Comparison of ENCODE assay signal across 1 cellular context in genomic region chr9:27572918-27573698, GRCh38.
TF ChIP-seq lines count a peak whose summit lies in the region.

TSS of gene C9orf72 (minus strand) at chr9:27573481. CDS start at chr9:27567120, 6,361 bp downstream.

TF ChIP-seq in H1, 55 proteins besides CTCF, POLR2A, EP300 and RAD21 (continued from another document):
- no peak for TF ChIP-seq KDM4A (IDR thresholded peaks at IDR 0.05; ENCODE audit: low read depth, low read length, severe bottlenecking)
- TF ChIP-seq TCF12 (IDR thresholded peaks at IDR 0.05; ENCODE audit: low read depth, low read length) = no peak
- no peak for TF ChIP-seq SUZ12 (IDR thresholded peaks at IDR 0.05; ENCODE audit: low read length)
- TF ChIP-seq CBX8 (IDR thresholded peaks at IDR 0.05; ENCODE audit: borderline replicate concordance, low read depth, low read length) = no peak
- no peak for TF ChIP-seq CEBPB (IDR thresholded peaks at IDR 0.05; ENCODE audit: low read depth, low read length)
- peak; percentile 44; the same call in 1 of the 2 replicates for TF ChIP-seq E2F6 (IDR thresholded peaks at IDR 0.05)
- no peak for TF ChIP-seq JUND (IDR thresholded peaks at IDR 0.05; ENCODE audit: low read length)
- no peak for TF ChIP-seq SP4 (IDR thresholded peaks at IDR 0.05; ENCODE audit: low read length)
- no peak for TF ChIP-seq POU5F1 (IDR thresholded peaks at IDR 0.05; ENCODE audit: low read depth, low read length)
- no peak for TF ChIP-seq SRF (IDR thresholded peaks at IDR 0.05; ENCODE audit: low read depth, low read length)
- no peak for TF ChIP-seq KDM5A (IDR thresholded peaks at IDR 0.05; ENCODE audit: low read length)
- no peak for TF ChIP-seq BACH1 (IDR thresholded peaks at IDR 0.05; ENCODE audit: low read length)
- no peak for TF ChIP-seq SP1 (IDR thresholded peaks at IDR 0.05; ENCODE audit: low read depth, low read length)
- no peak for TF ChIP-seq SIX5 (IDR thresholded peaks at IDR 0.05; ENCODE audit: low read depth, low read length)
- no peak for TF ChIP-seq NRF1 (IDR thresholded peaks at IDR 0.05; ENCODE audit: low read depth, low read length)
- no peak for TF ChIP-seq HDAC2 (IDR thresholded peaks at IDR 0.05; ENCODE audit: borderline replicate concordance in 1 of 2, low read depth in 2 of 2, low read length in 2 of 2)
- TF ChIP-seq CTBP2 (IDR thresholded peaks at IDR 0.05; ENCODE audit: borderline replicate concordance, insufficient read depth, insufficient read length, low read length) = no peak
- no peak for TF ChIP-seq RNF2 (IDR thresholded peaks at IDR 0.05; ENCODE audit: borderline replicate concordance, low read depth, low read length, missing control alignments, poor library complexity, severe bottlenecking)
- no peak for TF ChIP-seq EGR1 (IDR thresholded peaks at IDR 0.05; ENCODE audit: borderline replicate concordance, low read depth, low read length)
- peak; percentile 16; the same call in 1 of the 2 replicates for TF ChIP-seq MAX (IDR thresholded peaks at IDR 0.05)
- no peak for TF ChIP-seq CHD7 (IDR thresholded peaks at IDR 0.05; ENCODE audit: insufficient replicate concordance, low read length)
- TF ChIP-seq MAFK (IDR thresholded peaks at IDR 0.05; ENCODE audit: low read depth, low read length) = no peak
- no peak for TF ChIP-seq EZH2 (IDR thresholded peaks at IDR 0.05; ENCODE audit: low read depth, low read length, severe bottlenecking)
- peak; percentile 80 for TF ChIP-seq TAF7 (optimal IDR thresholded peaks at IDR 0.05; ENCODE audit: borderline replicate concordance, low read depth, low read length)
- no peak for TF ChIP-seq RXRA (IDR thresholded peaks at IDR 0.05; ENCODE audit: insufficient read depth, low read depth, low read length)
- TF ChIP-seq TAF1 (IDR thresholded peaks at IDR 0.05; ENCODE audit: low read depth, low read length) = peak; percentile 88
- TF ChIP-seq CREB1 (IDR thresholded peaks at IDR 0.05) = 0 out of 2 replicates have a peak, but pooled peaks have one; percentile 11
- TF ChIP-seq SP2 (IDR thresholded peaks at IDR 0.05; ENCODE audit: low read length) = no peak
- TF ChIP-seq RBBP5 (IDR thresholded peaks at IDR 0.05; ENCODE audit: borderline replicate concordance, low read depth, low read length) = peak; percentile 57; the same call in 1 of the 2 replicates
- TF ChIP-seq ATF3 (IDR thresholded peaks at IDR 0.05; ENCODE audit: insufficient read depth, low read depth, low read length) = no peak
- TF ChIP-seq TEAD4 (IDR thresholded peaks at IDR 0.05; ENCODE audit: low read depth, low read length) = no peak
- TF ChIP-seq PHF8 (conservative IDR thresholded peaks at IDR 0.05; ENCODE audit: low read depth, low read length) = peak; percentile 90
- TF ChIP-seq KDM1A (IDR thresholded peaks at IDR 0.05; ENCODE audit: borderline replicate concordance, low read length) = no peak
- no peak for TF ChIP-seq SIN3A (conservative IDR thresholded peaks at IDR 0.05 in 1 of 2, IDR thresholded peaks at IDR 0.05 in 1 of 2; ENCODE audit: low read depth in 1 of 2, low read length in 2 of 2)
- TF ChIP-seq HDAC6 (IDR thresholded peaks at IDR 0.05; ENCODE audit: low read depth, low read length) = no peak
- no peak for TF ChIP-seq CBX5 (IDR thresholded peaks at IDR 0.05; ENCODE audit: low read depth, low read length)
- no peak for TF ChIP-seq BCL11A (IDR thresholded peaks at IDR 0.05; ENCODE audit: low read depth in 2 of 2, low read length in 2 of 2)
- TF ChIP-seq NANOG (IDR thresholded peaks at IDR 0.05; ENCODE audit: insufficient read depth, low read depth, low read length, poor library complexity, severe bottlenecking) = no peak
- TF ChIP-seq GTF2F1 (IDR thresholded peaks at IDR 0.05; ENCODE audit: borderline replicate concordance, low read depth, low read length) = no peak
- no peak for TF ChIP-seq JUN (IDR thresholded peaks at IDR 0.05; ENCODE audit: low read depth, low read length)
- no peak for TF ChIP-seq GABPA (IDR thresholded peaks at IDR 0.05; ENCODE audit: borderline replicate concordance, insufficient read depth, low read length)
- no peak for TF ChIP-seq CHD2 (IDR thresholded peaks at IDR 0.05; ENCODE audit: low read length)
- no peak for TF ChIP-seq YY1 (IDR thresholded peaks at IDR 0.05; ENCODE audit: low read depth, low read length)
